ENCODE assay signal across 19 cellular contexts in genomic region chr3:54131026-54131605, GRCh38. TPM values are rescaled to one million over a fixed set of nuclear protein-coding genes. Genes with fewer than 3 reads are reported as not detected.
DNase-seq lines count a peak whose midpoint lies in the region; ATAC-seq and TF ChIP-seq lines count a peak whose summit lies in the region.
"Had no signal": no experiment of that assay in that cellular context is flagged by ENCODE, and none has a peak within 500 bp of the region (broad histone marks: within the 10 kb centered on the region; RNA-seq: fewer than 3 reads in every experiment).

No MANE protein-coding gene starts in this region.

- no peak overlapping the region for H3K4me3 Mint-ChIP-seq in GM23338
- H3K4me3 Mint-ChIP-seq: CD14-positive monocyte; CD4-positive, alpha-beta memory T cell; H9 had no signal

- no peak overlapping the region for H3K4me2 ChIP-seq in GM23338
- H3K4me2 ChIP-seq: BLaER1 had no signal

- H3K36me3 ChIP-seq in left ventricle myocardium inferior (no peaks in the 10 kb centered on the region), GM23338 (ENCODE audit: insufficient read depth) (no peaks in the 10 kb centered on the region), psoas muscle (ENCODE audit: insufficient read depth in 1 of 2, low read depth in 1 of 2) (no peaks in the 10 kb centered on the region)
- H3K36me3 ChIP-seq: BLaER1 had no signal

- peaks cover 15% of the 10 kb centered on the region for H3K4me1 ChIP-seq in left ventricle myocardium inferior
- H3K4me1 ChIP-seq in GM23338 (ENCODE audit: insufficient read depth) = peaks cover 21% of the 10 kb centered on the region
- peaks cover 11% of the 10 kb centered on the region for H3K4me1 ChIP-seq in psoas muscle

- H3K27me3 Mint-ChIP-seq in GM23338 (ENCODE audit: insufficient read depth, low read depth, poor library complexity) = no peaks in the 10 kb centered on the region

- ATAC-seq in Right ventricle myocardium inferior (peak; percentile 63), GM23338 (no peak), psoas muscle (peak in 3 of 4 donors; percentile 19 to 66 (median 55))

- H3K27ac ChIP-seq in left ventricle myocardium inferior (replicated peaks) (no peak overlapping the region), GM23338 (ENCODE audit: low read depth) (no peak overlapping the region), psoas muscle (no peak overlapping the region), coronary artery (no peak overlapping the region)
- H3K27ac ChIP-seq: BLaER1 had no signal

- WGBS in psoas muscle, 3 donors = 32 to 51% (median 39%) methylated on average over 4 of the region's 4 CpGs

- no peaks in the 10 kb centered on the region for H3K79me2 ChIP-seq in GM23338 (replicated peaks; ENCODE audit: insufficient read depth)

- TF ChIP-seq CTCF in left ventricle myocardium inferior (IDR thresholded peaks at IDR 0.05; ENCODE audit: borderline replicate concordance) (no peak), GM23338 (conservative IDR thresholded peaks at IDR 0.05; ENCODE audit: low read depth in 2 of 2) (no peak), psoas muscle (IDR thresholded peaks at IDR 0.05) (no peak), coronary artery (IDR thresholded peaks at IDR 0.05) (no peak)

- no peaks in the 10 kb centered on the region for H3K27me3 ChIP-seq in left ventricle myocardium inferior (ENCODE audit: low read depth)
- H3K27me3 ChIP-seq in GM23338 (ENCODE audit: insufficient read depth) = 0 out of 2 replicates have a peak, but pooled peaks cover under 1% of the 10 kb centered on the region
- no peaks in the 10 kb centered on the region for H3K27me3 ChIP-seq in psoas muscle (ENCODE audit: insufficient read depth in 3 of 3, low read length in 2 of 3)

- H3K9me2 ChIP-seq in GM23338 (ENCODE audit: insufficient read depth) = no peaks in the 10 kb centered on the region

- H3K36me3 Mint-ChIP-seq in GM23338 (ENCODE audit: low read depth) = no peaks in the 10 kb centered on the region
- H3K36me3 Mint-ChIP-seq: CD14-positive monocyte; CD4-positive, alpha-beta memory T cell had no signal

- no peak overlapping the region for H3K4me3 ChIP-seq in left ventricle myocardium inferior
- H3K4me3 ChIP-seq in GM23338 = no peak overlapping the region
- H3K4me3 ChIP-seq in psoas muscle = no peak overlapping the region
- H3K4me3 ChIP-seq in coronary artery = no peak overlapping the region
- H3K4me3 ChIP-seq: BLaER1 had no signal

- no peaks in the 10 kb centered on the region for H3K9me3 Mint-ChIP-seq in GM23338
- H3K9me3 Mint-ChIP-seq: CD14-positive monocyte; CD4-positive, alpha-beta memory T cell; H9 had no signal

- peaks cover 34% of the 10 kb centered on the region for H3K4me1 Mint-ChIP-seq in GM23338
- H3K4me1 Mint-ChIP-seq: CD14-positive monocyte; CD4-positive, alpha-beta memory T cell had no signal

- H4K20me1 ChIP-seq in GM23338 (replicated peaks; ENCODE audit: insufficient read depth) = no peaks in the 10 kb centered on the region
- H4K20me1 ChIP-seq: BLaER1 had no signal

- intact Hi-C loops in Right ventricle myocardium inferior (cut with DNase I) (no loop called here), left ventricle myocardium inferior (cut with micrococcal nuclease) (no loop called here), psoas muscle (cut with DNase I) (no loop called here)

- no peaks in the 10 kb centered on the region for H3F3A ChIP-seq in GM23338 (replicated peaks; ENCODE audit: low read depth)

- no peaks in the 10 kb centered on the region for H3K9me3 ChIP-seq in left ventricle myocardium inferior (replicated peaks)
- H3K9me3 ChIP-seq in psoas muscle = no peaks in the 10 kb centered on the region
- H3K9me3 ChIP-seq: BLaER1 had no signal

- DNase-seq in Right ventricle myocardium inferior (ENCODE audit: missing footprints) = no peak
- no peak for DNase-seq in left ventricle myocardium inferior
- DNase-seq in GM23338 (ENCODE audit: low spot score) = no peak
- peak; percentile 26 for DNase-seq in islet precursor cell
- DNase-seq in psoas muscle = no peak
- DNase-seq in coronary artery (ENCODE audit: low spot score) = no peak
- no peak for DNase-seq in effector CD4-positive, alpha-beta T cell
- no peak for DNase-seq in NCI-H69 (lab: John Stamatoyannopoulos, UW)
- DNase-seq: 8988T; CD4-positive, alpha-beta memory T cell; DMS153; DMS79; GDM1; GOT3; H9 had no signal

- peak overlapping the region; percentile 72; the same call in 1 of the 2 replicates for H3K27ac Mint-ChIP-seq in GM23338
- H3K27ac Mint-ChIP-seq: CD14-positive monocyte; CD4-positive, alpha-beta memory T cell had no signal

- H2AFZ ChIP-seq in GM23338 = no peak overlapping the region

TF ChIP-seq in GM23338, 12 proteins besides CTCF, POLR2A, EP300 and RAD21:
- TF ChIP-seq ZNF331 (CRISPR knock-in tag; IDR thresholded peaks at IDR 0.05; ENCODE audit: low read depth) (no peak), STAT1 (IDR thresholded peaks at IDR 0.05; ENCODE audit: unreplicated experiment) (no peak), EZH2 (IDR thresholded peaks at IDR 0.05; ENCODE audit: low read depth, unreplicated experiment) (no peak), ZNF114 (CRISPR knock-in tag; IDR thresholded peaks at IDR 0.05) (no peak), CREB1 (CRISPR knock-in tag; IDR thresholded peaks at IDR 0.05; ENCODE audit: low read depth) (no peak)
- TF ChIP-seq, protein P1, sequence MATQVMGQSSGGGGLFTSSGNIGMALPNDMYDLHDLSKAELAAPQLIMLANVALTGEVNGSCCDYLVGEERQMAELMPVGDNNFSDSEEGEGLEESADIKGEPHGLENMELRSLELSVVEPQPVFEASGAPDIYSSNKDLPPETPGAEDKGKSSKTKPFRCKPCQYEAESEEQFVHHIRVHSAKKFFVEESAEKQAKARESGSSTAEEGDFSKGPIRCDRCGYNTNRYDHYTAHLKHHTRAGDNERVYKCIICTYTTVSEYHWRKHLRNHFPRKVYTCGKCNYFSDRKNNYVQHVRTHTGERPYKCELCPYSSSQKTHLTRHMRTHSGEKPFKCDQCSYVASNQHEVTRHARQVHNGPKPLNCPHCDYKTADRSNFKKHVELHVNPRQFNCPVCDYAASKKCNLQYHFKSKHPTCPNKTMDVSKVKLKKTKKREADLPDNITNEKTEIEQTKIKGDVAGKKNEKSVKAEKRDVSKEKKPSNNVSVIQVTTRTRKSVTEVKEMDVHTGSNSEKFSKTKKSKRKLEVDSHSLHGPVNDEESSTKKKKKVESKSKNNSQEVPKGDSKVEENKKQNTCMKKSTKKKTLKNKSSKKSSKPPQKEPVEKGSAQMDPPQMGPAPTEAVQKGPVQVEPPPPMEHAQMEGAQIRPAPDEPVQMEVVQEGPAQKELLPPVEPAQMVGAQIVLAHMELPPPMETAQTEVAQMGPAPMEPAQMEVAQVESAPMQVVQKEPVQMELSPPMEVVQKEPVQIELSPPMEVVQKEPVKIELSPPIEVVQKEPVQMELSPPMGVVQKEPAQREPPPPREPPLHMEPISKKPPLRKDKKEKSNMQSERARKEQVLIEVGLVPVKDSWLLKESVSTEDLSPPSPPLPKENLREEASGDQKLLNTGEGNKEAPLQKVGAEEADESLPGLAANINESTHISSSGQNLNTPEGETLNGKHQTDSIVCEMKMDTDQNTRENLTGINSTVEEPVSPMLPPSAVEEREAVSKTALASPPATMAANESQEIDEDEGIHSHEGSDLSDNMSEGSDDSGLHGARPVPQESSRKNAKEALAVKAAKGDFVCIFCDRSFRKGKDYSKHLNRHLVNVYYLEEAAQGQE (IDR thresholded peaks at IDR 0.05; ENCODE audit: unreplicated experiment) = no peak

RNA-seq across cellular contexts. Expression of gene CACNA2D3, which starts 8.8 kb away (rescaled TPM):
- total RNA-seq in Right ventricle myocardium inferior = 33.7 TPM
- 21.2 TPM for total RNA-seq in left ventricle myocardium inferior
- total RNA-seq in GM23338 (2014; rRNA removed; shearing (Covaris generic)) = 2.3 and 3.7 TPM in 2 replicates
- polyA plus RNA-seq in GM23338 (2016; fragmentation: Nextera tagmentation; extraction: Ambion mirVana) = 2.1 and 2.2 TPM in 2 replicates
- total RNA-seq in psoas muscle = 10 to 100 TPM in 2 of 4 donors, 1 to 10 TPM in 2; 6.1 to 13.5 (median 8.5) TPM
- 10 to 100 TPM in 1 of 3 donors, 1 to 10 TPM in 2; 2.7 to 11.7 (median 9.0) TPM for polyA plus RNA-seq in psoas muscle
- total RNA-seq: A673; CD4-positive, alpha-beta memory T cell; HT-29 had no signal
- polyA plus RNA-seq: CD4-positive, alpha-beta memory T cell had no signal
